Comparison of ENCODE assay signal across 21 cellular contexts in the genomic region with DNA sequence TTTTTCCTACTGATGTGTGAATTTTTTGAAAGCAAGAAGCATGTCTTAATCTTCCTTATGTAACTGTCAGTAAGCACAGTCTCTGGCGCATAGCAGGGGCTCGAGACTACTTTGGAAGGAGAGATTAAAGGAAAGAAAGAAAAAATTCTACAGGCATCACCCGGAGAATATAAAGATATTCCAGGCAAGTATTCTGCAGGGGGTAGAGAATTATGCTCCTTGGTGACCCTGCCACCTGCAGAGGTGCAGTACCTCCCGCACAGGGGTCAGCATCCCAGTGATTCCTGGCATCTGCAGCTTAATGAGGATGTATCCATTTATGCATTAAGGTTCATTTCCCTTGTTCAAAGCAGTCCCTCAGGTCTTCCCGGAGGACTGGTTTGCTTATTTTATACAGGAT.
DNase-seq lines count a peak whose midpoint lies in the region; ATAC-seq and TF ChIP-seq lines count a peak whose summit lies in the region.
"Had no signal": no experiment of that assay in that cellular context is flagged by ENCODE, and none has a peak within 500 bp of the region (broad histone marks: within the 10 kb centered on the region; RNA-seq: fewer than 3 reads in every experiment).

No MANE protein-coding gene starts in this region.

- peak overlapping the region; percentile 19 for H3K4me3 Mint-ChIP-seq in type B pancreatic cell
- H3K4me3 Mint-ChIP-seq: CD8-positive, alpha-beta T cell; HFFc6 had no signal

- peaks cover 30% of the 10 kb centered on the region for H3K4me1 Mint-ChIP-seq in type B pancreatic cell (ENCODE audit: unreplicated experiment)

- 55 to 62% methylated on average over 5 of the region's 5 CpGs for WGBS in heart right ventricle, 2 donors
- WGBS in ectodermal cell, 2 experiments: 32 to 33% methylated on average over 5 of the region's 5 CpGs

- peaks cover 2% of the 10 kb centered on the region for H3K27me3 Mint-ChIP-seq in type B pancreatic cell

- TF ChIP-seq CTCF in cardiac muscle cell (IDR thresholded peaks at IDR 0.05; ENCODE audit: low read depth, low read length) (no peak), heart right ventricle (IDR thresholded peaks at IDR 0.05) (no peak), type B pancreatic cell (conservative IDR thresholded peaks at IDR 0.05) (no peak)

- no peaks in the 10 kb centered on the region for H3K27me3 ChIP-seq in cardiac muscle cell
- H3K27me3 ChIP-seq in heart right ventricle: no peaks in the 10 kb centered on the region
- H3K27me3 ChIP-seq in ectodermal cell (ENCODE audit: control insufficient read depth, insufficient read depth, low read length, poor library complexity, severe bottlenecking): no peaks in the 10 kb centered on the region
- H3K27me3 ChIP-seq in muscle layer of colon (ENCODE audit: control insufficient read depth in 1 of 2, insufficient read depth in 2 of 2, low read length in 2 of 2): no peaks in the 10 kb centered on the region
- H3K27me3 ChIP-seq: BLaER1, SJCRH30 had no signal

- no peak overlapping the region for H3K4me3 ChIP-seq in cardiac muscle cell
- H3K4me3 ChIP-seq in heart right ventricle: no peak overlapping the region
- H3K4me3 ChIP-seq in ectodermal cell (ENCODE audit: insufficient read depth, low read depth, low read length): no peak overlapping the region
- H3K4me3 ChIP-seq in muscle layer of colon (ENCODE audit: low read depth in 1 of 2, low read length in 2 of 2): no peak overlapping the region
- H3K4me3 ChIP-seq: BLaER1, GM12878, PC-9, SJCRH30 had no signal

- H3K36me3 ChIP-seq in cardiac muscle cell (no peaks in the 10 kb centered on the region), heart right ventricle (no peaks in the 10 kb centered on the region), ectodermal cell (ENCODE audit: control insufficient read depth, insufficient read depth, low read length) (no peaks in the 10 kb centered on the region), muscle layer of colon (ENCODE audit: insufficient read depth, low read length) (no peaks in the 10 kb centered on the region)
- H3K36me3 ChIP-seq: BLaER1, SJCRH30 had no signal

- no peak for DNase-seq in cardiac muscle cell (ENCODE audit: low read depth in 1 of 2, low spot score in 1 of 2)
- DNase-seq in heart right ventricle: no peak
- no peak for DNase-seq in type B pancreatic cell (ENCODE audit: extremely low spot score, unreplicated experiment)
- DNase-seq in glomerular visceral epithelial cell (ENCODE audit: extremely low spot score): no peak
- DNase-seq in HCEC 1CT: no peak
- DNase-seq: CD8-positive, alpha-beta T cell; DMS79 treated with DMSO at 0.1 percent for 48 hours; GDM1; HFFc6; KG1; NCI-H1092; NCI-H1694 treated with DMSO at 0.1 percent for 48 hours; NCI-H2107; NCI-H748 treated with DMSO at 0.1 percent for 48 hours; PC-9; SJCRH30 had no signal

- H3K9ac ChIP-seq in muscle layer of colon (ENCODE audit: low read length): no peak overlapping the region
- H3K9ac ChIP-seq: BLaER1 had no signal

- H3K27ac Mint-ChIP-seq in type B pancreatic cell: no peak overlapping the region
- H3K27ac Mint-ChIP-seq: CD8-positive, alpha-beta T cell; HFFc6 had no signal

- H3K9me3 Mint-ChIP-seq in type B pancreatic cell: peaks cover 5% of the 10 kb centered on the region
- H3K9me3 Mint-ChIP-seq: CD8-positive, alpha-beta T cell; HFFc6 had no signal

- H3K4me1 ChIP-seq in cardiac muscle cell (ENCODE audit: low read depth) (peaks cover 16% of the 10 kb centered on the region), heart right ventricle (peaks cover 0 to 14% (median 0%) of the 10 kb centered on the region in 9 donors), ectodermal cell (ENCODE audit: control insufficient read depth, insufficient read depth, low read length) (peaks cover 16% of the 10 kb centered on the region), muscle layer of colon (ENCODE audit: insufficient read depth, low read length) (peaks cover 21% of the 10 kb centered on the region)
- H3K4me1 ChIP-seq: BLaER1, SJCRH30 had no signal

- intact Hi-C loops in heart right ventricle (cut with DNase I): loop anchor here (2.0 to 10.0 kb wide), 7 partner anchors 85 to 555 kb away; a partner anchor contains a TSS

- ATAC-seq in heart right ventricle: no peak
- ATAC-seq in GM21381 (IDR thresholded peaks at IDR 0.05; ENCODE audit: unreplicated experiment): no peak
- ATAC-seq: CD8-positive, alpha-beta T cell; GM12878 had no signal

- no peaks in the 10 kb centered on the region for H3K36me3 Mint-ChIP-seq in type B pancreatic cell
- H3K36me3 Mint-ChIP-seq: CD8-positive, alpha-beta T cell had no signal

- H3K9me3 ChIP-seq in cardiac muscle cell (ENCODE audit: low read depth) (no peaks in the 10 kb centered on the region), heart right ventricle (no peaks in the 10 kb centered on the region), ectodermal cell (ENCODE audit: control insufficient read depth, low read length) (no peaks in the 10 kb centered on the region), muscle layer of colon (ENCODE audit: low read length) (no peaks in the 10 kb centered on the region)
- H3K9me3 ChIP-seq: SJCRH30 had no signal

- H3K27ac ChIP-seq in cardiac muscle cell: peak overlapping the region; percentile 59
- H3K27ac ChIP-seq in heart right ventricle: no peak overlapping the region
- peak overlapping the region; percentile 55 for H3K27ac ChIP-seq in ectodermal cell (ENCODE audit: insufficient read depth, low read depth, low read length, poor library complexity, severe bottlenecking)
- H3K27ac ChIP-seq in muscle layer of colon (ENCODE audit: low read depth, low read length): peak overlapping the region; percentile 57
- H3K27ac ChIP-seq: BLaER1, PC-9, SJCRH30 had no signal

Comparison
In these comparisons a context has a peak if more than half of its experiments do, and no peak if none do; other contexts are left out.
1. H3K27ac ChIP-seq: peak in cardiac muscle cell (single experiment), ectodermal cell (single experiment) and muscle layer of colon (single experiment); none in heart right ventricle (0 of 10).